ENCODE assay signal across 27 cellular contexts in the genomic region with DNA sequence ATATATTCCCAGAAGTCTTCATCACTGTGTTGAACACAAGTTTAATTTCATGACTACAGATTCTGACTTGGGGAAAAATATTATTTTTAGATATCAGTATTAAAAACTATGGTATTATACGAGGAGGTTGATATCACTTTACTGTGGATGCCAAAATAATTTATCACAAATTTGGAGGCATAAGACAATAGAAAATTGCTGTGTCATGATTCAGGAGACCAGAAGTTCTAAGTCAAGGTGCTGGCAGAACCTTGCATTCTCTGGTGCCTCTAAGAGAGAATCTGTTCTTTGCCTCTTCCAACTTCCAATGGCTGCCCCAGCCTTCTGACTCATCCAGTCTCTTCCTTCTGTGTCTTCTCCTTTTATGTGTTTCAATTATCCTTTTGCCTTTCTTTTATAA.
"Had no signal": no experiment of that assay in that cellular context is flagged by ENCODE, and none has a peak within 500 bp of the region (broad histone marks: within the 10 kb centered on the region; RNA-seq: fewer than 3 reads in every experiment).

No MANE protein-coding gene starts in this region.

- H3K4me3 ChIP-seq: stomach, suprapubic skin, testis, thoracic aorta, thyroid gland, tibial artery, tibial nerve, transverse colon, upper lobe of left lung, upper lobe of right lung, uterus, vagina had no signal

- H3K36me3 ChIP-seq: stomach, suprapubic skin, thoracic aorta, thyroid gland, tibial artery, tibial nerve, transverse colon, upper lobe of left lung, upper lobe of right lung, uterus, vagina had no signal

- H3K27me3 ChIP-seq: stomach, suprapubic skin, testis, thyroid gland, tibial artery, tibial nerve, transverse colon, upper lobe of left lung, upper lobe of right lung, uterus, vagina had no signal

- H3K9me3 ChIP-seq: stomach, suprapubic skin, testis, thoracic aorta, thyroid gland, tibial artery, tibial nerve, transverse colon, upper lobe of right lung, uterus, vagina had no signal

- FAIRE-seq: urothelium cell line had no signal

- DNase-seq: stimulated activated CD4-positive, alpha-beta T cell treated with anti-CD3 and anti-CD28 coated beads, Interleukin-2, amount 100 ng/mL, for 48 hours; stimulated activated CD4-positive, alpha-beta T cell treated with anti-CD3 and anti-CD28 coated beads, Interleukin-4, amount 100 ng/mL, for 1 hour; stimulated activated CD4-positive, alpha-beta T cell treated with anti-CD3 and anti-CD28 coated beads, Interleukin-4, amount 100 ng/mL, for 24 hours; stimulated activated CD4-positive, alpha-beta T cell treated with anti-CD3 and anti-CD28 coated beads, Interleukin-4, amount 100 ng/mL, for 4 hours; stimulated activated CD8-positive, alpha-beta memory T cell treated with anti-CD3 and anti-CD28 coated beads, Interleukin-4, amount 100 ng/mL, for 48 hours; stimulated activated naive B cell treated with anti-CD40 and anti-IgM and Interleukin-4, amounts not matched to agents 10 μg/mL and 1 μg/mL and 100 μg/mL, for 72 hours; stimulated activated naive CD4-positive, alpha-beta T cell; stimulated activated naive CD4-positive, alpha-beta T cell treated with Interleukin-2 at 50 U/mL for 16 hours; stimulated activated naive CD8-positive, alpha-beta T cell treated with anti-CD3 and anti-CD28 coated beads, Interleukin-15, amount 100 ng/mL, for 72 hours; stimulated activated naive CD8-positive, alpha-beta T cell treated with anti-CD3 and anti-CD28 coated beads, Interleukin-15, Interleukin-2, amounts not matched to agents 100 U/mL and 50 U/mL, for 24 hours; stomach; substantia nigra; testis; thyroid gland; tibial artery; transverse colon; trophoblast cell; upper lobe of left lung; upper lobe of right lung; uterus had no signal

- ATAC-seq: stimulated activated effector memory CD8-positive, alpha-beta T cell treated with anti-CD3 and anti-CD28 coated beads, Interleukin-12 subunit alpha, Interleukin-12 subunit beta, amount 100 ng/mL, for 72 hours; stimulated activated memory B cell treated with anti-CD40 and anti-IgM and Interleukin-4, amounts not matched to agents 10 μg/mL and 1 μg/mL and 100 μg/mL, for 72 hours; stimulated activated naive B cell treated with anti-CD40 and anti-IgM and Interleukin-4, amounts not matched to agents 10 μg/mL and 1 μg/mL and 100 μg/mL, for 72 hours; stimulated activated naive CD8-positive, alpha-beta T cell treated with anti-CD3 and anti-CD28 coated beads, Interleukin-15, amount 100 ng/mL, for 72 hours; stimulated activated naive CD8-positive, alpha-beta T cell treated with anti-CD3 and anti-CD28 coated beads, Interleukin-15, Interleukin-2, amounts not matched to agents 100 U/mL and 50 U/mL, for 24 hours; upper lobe of right lung had no signal

- H3K4me1 ChIP-seq: stomach, suprapubic skin, testis, thyroid gland, tibial artery, tibial nerve, transverse colon, upper lobe of left lung, upper lobe of right lung, uterus, vagina had no signal

- H3K27ac ChIP-seq: stomach, testis, thoracic aorta, thyroid gland, tibial artery, transverse colon, upper lobe of left lung, upper lobe of right lung, uterus, vagina had no signal
